ENCODE assay signal across 38 cellular contexts in genomic region chr22:20281891-20282290, GRCh38. TPM values are rescaled to one million over a fixed set of nuclear protein-coding genes. Genes with fewer than 3 reads are reported as not detected.
"Had no signal": no experiment of that assay in that cellular context is flagged by ENCODE, and none has a peak within 500 bp of the region (broad histone marks: within the 10 kb centered on the region; RNA-seq: fewer than 3 reads in every experiment).

No MANE protein-coding gene starts in this region.

- H3K36me3 ChIP-seq: adrenal gland, cardiac muscle cell had no signal

- H3K4me1 ChIP-seq: adrenal gland, body of pancreas had no signal

- H3K27me3 ChIP-seq: adrenal gland, body of pancreas, cardiac muscle cell had no signal

- H3K27me3 Mint-ChIP-seq: activated B cell treated with CpG ODN at 0.5 μM for 24 hours; activated CD4-positive, alpha-beta T cell treated with anti-CD3 and anti-CD28 coated beads, Interleukin-2, amount 10 ng/mL, durations not matched to agents 24 days and 14 days; activated CD8-positive, alpha-beta T cell treated with anti-CD3 and anti-CD28 coated beads for 36 hours; activated naive CD8-positive, alpha-beta T cell treated with anti-CD3 and anti-CD28 coated beads for 36 hours had no signal

- FAIRE-seq: astrocyte, TTC549 had no signal

- H3K27ac ChIP-seq: adrenal gland, body of pancreas, cardiac muscle cell, VCaP had no signal

- H3K4me1 Mint-ChIP-seq: activated naive CD8-positive, alpha-beta T cell treated with anti-CD3 and anti-CD28 coated beads for 36 hours; activated T-helper 17 cell treated with anti-CD3 and anti-CD28 coated beads, Interleukin-2, amount 50 U/mL, for 72 hours had no signal

- H3K9me3 ChIP-seq: adrenal gland, body of pancreas had no signal

- H3K36me3 Mint-ChIP-seq: activated CD4-positive, alpha-beta memory T cell treated with anti-CD3 and anti-CD28 coated beads for 36 hours; activated naive CD4-positive, alpha-beta T cell treated with anti-CD3 and anti-CD28 coated beads, Interleukin-2, amount 50 U/mL, for 72 hours; activated naive CD8-positive, alpha-beta T cell treated with anti-CD3 and anti-CD28 coated beads for 36 hours had no signal

- H3K9me3 Mint-ChIP-seq: activated B cell treated with CpG ODN at 0.5 μM for 24 hours; activated CD4-positive, alpha-beta memory T cell treated with anti-CD3 and anti-CD28 coated beads for 36 hours; activated CD4-positive, alpha-beta T cell treated with anti-CD3 and anti-CD28 coated beads, Interleukin-2, amount 10 ng/mL, durations not matched to agents 24 days and 14 days; activated CD8-positive, alpha-beta T cell treated with anti-CD3 and anti-CD28 coated beads for 36 hours; activated naive CD4-positive, alpha-beta T cell treated with anti-CD3 and anti-CD28 coated beads for 36 hours; activated naive CD4-positive, alpha-beta T cell treated with anti-CD3 and anti-CD28 coated beads, Interleukin-2, amount 50 U/mL, for 72 hours; activated naive CD8-positive, alpha-beta T cell treated with anti-CD3 and anti-CD28 coated beads for 36 hours; activated T-cell treated with anti-CD3 and anti-CD28 coated beads, Interleukin-2, amount 50 U/mL, for 4 hours; activated T-cell treated with anti-CD3 and anti-CD28 coated beads, Interleukin-2, amount 50 U/mL, for 72 hours; activated T-helper 1 cell treated with anti-CD3 and anti-CD28 coated beads, Interleukin-12 subunit alpha, Interleukin-12 subunit beta, Interleukin-2, Interleukin-4 antibody, amounts not matched to agents 30 ng/mL and 10 ng/mL and 1 ng/mL, durations not matched to agents 14 hours and 24 hours and 36 hours; activated T-helper 17 cell treated with anti-CD3 and anti-CD28 coated beads, Interleukin-2, amount 50 U/mL, for 72 hours; central memory CD8-positive, alpha-beta T cell; T-helper 1 cell treated with Interleukin-12 subunit alpha and Interleukin-12 subunit beta and Interleukin-4 antibody, amounts not matched to agents 30 μg/mL and 1 μg/mL, for 36 hours; T-helper 2 cell treated with Interferon-gamma antibody and Interleukin-4, amounts not matched to agents 5 μg/mL and 100 μg/mL, for 36 hours had no signal

- H3K4me3 Mint-ChIP-seq: activated B cell treated with CpG ODN at 0.5 μM for 24 hours; activated CD4-positive, alpha-beta memory T cell treated with anti-CD3 and anti-CD28 coated beads for 36 hours; activated CD4-positive, alpha-beta T cell treated with anti-CD3 and anti-CD28 coated beads, Interleukin-2, amount 10 ng/mL, durations not matched to agents 24 days and 14 days; activated CD8-positive, alpha-beta T cell treated with anti-CD3 and anti-CD28 coated beads for 36 hours; activated naive CD4-positive, alpha-beta T cell treated with anti-CD3 and anti-CD28 coated beads for 36 hours; activated naive CD8-positive, alpha-beta T cell treated with anti-CD3 and anti-CD28 coated beads for 36 hours; activated T-cell treated with anti-CD3 and anti-CD28 coated beads, Interleukin-2, amount 50 U/mL, for 4 hours; activated T-cell treated with anti-CD3 and anti-CD28 coated beads, Interleukin-2, amount 50 U/mL, for 72 hours; activated T-helper 1 cell treated with anti-CD3 and anti-CD28 coated beads, Interleukin-12 subunit alpha, Interleukin-12 subunit beta, Interleukin-2, Interleukin-4 antibody, amounts not matched to agents 30 ng/mL and 10 ng/mL and 1 ng/mL, durations not matched to agents 14 hours and 24 hours and 36 hours; activated T-helper 17 cell treated with anti-CD3 and anti-CD28 coated beads, Interleukin-2, amount 50 U/mL, for 72 hours; central memory CD8-positive, alpha-beta T cell; T-helper 1 cell treated with Interleukin-12 subunit alpha and Interleukin-12 subunit beta and Interleukin-4 antibody, amounts not matched to agents 30 μg/mL and 1 μg/mL, for 36 hours; T-helper 2 cell treated with Interferon-gamma antibody and Interleukin-4, amounts not matched to agents 5 μg/mL and 100 μg/mL, for 36 hours had no signal

- H3K4me3 ChIP-seq: adrenal gland, body of pancreas, cardiac muscle cell had no signal

- H3K27ac Mint-ChIP-seq: activated B cell treated with CpG ODN at 0.5 μM for 24 hours; activated CD4-positive, alpha-beta memory T cell treated with anti-CD3 and anti-CD28 coated beads for 36 hours; activated CD4-positive, alpha-beta T cell treated with anti-CD3 and anti-CD28 coated beads, Interleukin-2, amount 10 ng/mL, durations not matched to agents 24 days and 14 days; activated CD8-positive, alpha-beta T cell treated with anti-CD3 and anti-CD28 coated beads for 36 hours; activated naive CD4-positive, alpha-beta T cell treated with anti-CD3 and anti-CD28 coated beads for 36 hours; activated naive CD4-positive, alpha-beta T cell treated with anti-CD3 and anti-CD28 coated beads, Interleukin-2, amount 50 U/mL, for 72 hours; activated naive CD8-positive, alpha-beta T cell treated with anti-CD3 and anti-CD28 coated beads for 36 hours; activated T-cell treated with anti-CD3 and anti-CD28 coated beads, Interleukin-2, amount 50 U/mL, for 72 hours; activated T-helper 1 cell treated with anti-CD3 and anti-CD28 coated beads, Interleukin-12 subunit alpha, Interleukin-12 subunit beta, Interleukin-2, Interleukin-4 antibody, amounts not matched to agents 30 ng/mL and 10 ng/mL and 1 ng/mL, durations not matched to agents 14 hours and 24 hours and 36 hours; activated T-helper 17 cell treated with anti-CD3 and anti-CD28 coated beads, Interleukin-2, amount 50 U/mL, for 72 hours; T-helper 1 cell treated with Interleukin-12 subunit alpha and Interleukin-12 subunit beta and Interleukin-4 antibody, amounts not matched to agents 30 μg/mL and 1 μg/mL, for 36 hours; T-helper 2 cell treated with Interferon-gamma antibody and Interleukin-4, amounts not matched to agents 5 μg/mL and 100 μg/mL, for 36 hours had no signal

- DNase-seq: activated B cell treated with CpG ODN at 0.5 μM for 24 hours; activated CD4-positive, alpha-beta memory T cell treated with anti-CD3 and anti-CD28 coated beads for 36 hours; activated CD4-positive, alpha-beta T cell treated with anti-CD3 and anti-CD28 coated beads for 4 hours; activated CD4-positive, alpha-beta T cell treated with anti-CD3 and anti-CD28 coated beads, Interleukin-2, amount 10 ng/mL, durations not matched to agents 24 days and 14 days; activated CD4-positive, alpha-beta T cell treated with anti-CD3 and anti-CD28 coated beads, Interleukin-2, amount 50 U/mL, for 1 hour; activated CD4-positive, alpha-beta T cell treated with anti-CD3 and anti-CD28 coated beads, Interleukin-2, amount 50 U/mL, for 4 hours; activated CD4-positive, CD25-positive, alpha-beta regulatory T cell treated with anti-CD3 and anti-CD28 coated beads, Interleukin-2, amount 50 U/mL, for 72 hours; activated CD8-positive, alpha-beta memory T cell treated with anti-CD3 and anti-CD28 coated beads, Interleukin-2, amount 50 U/mL, for 4 hours; activated CD8-positive, alpha-beta T cell treated with anti-CD3 and anti-CD28 coated beads for 36 hours; activated effector memory CD4-positive, alpha-beta T cell treated with anti-CD3 and anti-CD28 coated beads, Interleukin-2, amount 50 U/mL, for 16 hours; activated gamma-delta T cell treated with Interleukin-2 at 50 U/mL for 16 hours; activated naive CD4-positive, alpha-beta T cell; activated naive CD4-positive, alpha-beta T cell treated with anti-CD3 and anti-CD28 coated beads for 36 hours; activated naive CD4-positive, alpha-beta T cell treated with anti-CD3 and anti-CD28 coated beads, Interleukin-2, amount 50 U/mL, for 16 hours; activated naive CD8-positive, alpha-beta T cell treated with anti-CD3 and anti-CD28 coated beads for 36 hours; activated T-cell treated with anti-CD3 and anti-CD28 coated beads for 4 hours; activated T-cell treated with anti-CD3 and anti-CD28 coated beads, Interleukin-2, amount 50 U/mL, for 1 hour; activated T-cell treated with anti-CD3 and anti-CD28 coated beads, Interleukin-2, amount 50 U/mL, for 4 hours; activated T-cell treated with anti-CD3 and anti-CD28 coated beads, Interleukin-2, amount 50 U/mL, for 72 hours; adrenal gland; amniotic stem cell; aorta; body of pancreas; caudate nucleus; cerebellar nuclear complex; T-helper 1 cell; T-helper 2 cell; T-helper 9 cell had no signal

RNA-seq across cellular contexts. Expression of gene RTN4R, which starts 13.8 kb away (rescaled TPM):
- total RNA-seq: activated B cell treated with CpG ODN at 0.5 μM for 24 hours had no signal
